In the genomic region with DNA sequence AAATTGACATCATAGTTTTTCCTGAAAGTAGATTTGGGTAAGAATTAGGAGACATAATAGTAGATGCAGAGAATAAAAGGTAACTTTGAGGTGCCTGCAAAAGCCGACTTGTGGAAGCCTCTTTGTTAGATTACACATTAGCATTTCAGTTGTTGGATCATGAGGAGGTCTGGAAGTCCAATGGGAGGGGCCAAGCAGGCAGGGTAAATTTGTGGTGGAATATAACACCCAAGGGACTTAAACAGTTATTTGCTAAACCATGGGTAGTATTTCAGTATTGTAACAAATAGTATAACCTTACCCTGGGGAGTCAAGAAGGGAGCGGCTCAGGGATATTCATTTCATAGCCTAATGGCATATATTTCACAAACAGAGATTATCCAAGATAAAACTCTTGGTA, we compare ENCODE assay signal across 17 cellular contexts.
A peak's percentile ranks its signal among the peaks of the same experiment; 100 is the strongest.
DNase-seq lines count a peak whose midpoint lies in the region; ATAC-seq, FAIRE-seq and TF ChIP-seq lines count a peak whose summit lies in the region.
"Had no signal": no experiment of that assay in that cellular context is flagged by ENCODE, and none has a peak within 500 bp of the region (broad histone marks: within the 10 kb centered on the region; RNA-seq: fewer than 3 reads in every experiment).

No MANE protein-coding gene starts in this region.

- intact Hi-C loops in endothelial cell of umbilical vein (cut with micrococcal nuclease), result no loop called here

- H3K4me3 ChIP-seq in endothelial cell of umbilical vein (replicated peaks in 1 of 3; ENCODE audit: insufficient read depth in 1 of 3, low read depth in 1 of 3, low read length in 3 of 3), result no peak overlapping the region

- H3K4me1 ChIP-seq in endothelial cell of umbilical vein (ENCODE audit: control insufficient read depth, extremely low read depth, insufficient read depth, low read length), result no peaks in the 10 kb centered on the region
- H3K4me1 ChIP-seq: Caco-2 had no signal

- no peaks in the 10 kb centered on the region for H3K36me3 Mint-ChIP-seq in activated naive CD8-positive, alpha-beta T cell treated with anti-CD3 and anti-CD28 coated beads for 36 hours

- BruUV-seq in endothelial cell of umbilical vein (replicated peaks; lab: Mats Ljungman, UMichigan), result no TSS peak

- CTCF ChIA-PET in HEK293T (lab: Yijun Ruan, JAX) (no interaction called here), endothelial cell of umbilical vein (lab: Charles Lee) (no interaction called here)

- H3K79me2 ChIP-seq in endothelial cell of umbilical vein (ENCODE audit: control insufficient read depth, insufficient read depth, low read length), result no peaks in the 10 kb centered on the region

- H3K9me1 ChIP-seq in endothelial cell of umbilical vein (replicated peaks; ENCODE audit: control insufficient read depth, extremely low read depth, insufficient read depth, low read length), result no peaks in the 10 kb centered on the region

- FAIRE-seq in endothelial cell of umbilical vein (lab: Jason Lieb, UNC), result peak; percentile 50
- FAIRE-seq: D721Med, G401.6, GM12891 had no signal

- no peaks in the 10 kb centered on the region for H3K9me3 Mint-ChIP-seq in activated naive CD8-positive, alpha-beta T cell treated with anti-CD3 and anti-CD28 coated beads for 36 hours

- DNase-seq in NCI-H748 (lab: John Stamatoyannopoulos, UW; ENCODE audit: unreplicated experiment), result peak; percentile 15
- DNase-seq in NCI-H748 treated with DMSO at 0.1 percent for 48 hours (lab: John Stamatoyannopoulos, UW), result no peak
- peak; percentile 6 for DNase-seq in HEK293T (ENCODE audit: extremely low spot score)
- no peak for DNase-seq in endothelial cell of umbilical vein (ENCODE audit: low read depth, low spot score)
- no peak for DNase-seq in activated naive CD8-positive, alpha-beta T cell treated with anti-CD3 and anti-CD28 coated beads for 36 hours
- no peak for DNase-seq in activated gamma-delta T cell (lab: John Stamatoyannopoulos, UW)
- DNase-seq: C1 segment of cervical spinal cord; Caco-2; CD4-positive, alpha-beta T cell; GOT3; H7 had no signal

- no peak for ATAC-seq in GM19397 (IDR thresholded peaks at IDR 0.05; ENCODE audit: unreplicated experiment)

- no peak overlapping the region for H3K9ac ChIP-seq in endothelial cell of umbilical vein (replicated peaks; ENCODE audit: extremely low read depth, insufficient read depth, low read length)

- no peak overlapping the region for H3K4me2 ChIP-seq in endothelial cell of umbilical vein (ENCODE audit: insufficient read depth, low read length)

- dilution Hi-C loops in endothelial cell of umbilical vein (cut with MboI; ENCODE audit: extremely low pct_ligation_motif_present, low sequenced_read_pairs), result no loop called here

- POLR2A ChIA-PET in HEK293T (lab: Yijun Ruan, JAX), result no interaction called here
- POLR2A ChIA-PET in endothelial cell of umbilical vein (lab: Charles Lee), result no interaction called here

- TF ChIP-seq POLR2A in endothelial cell of umbilical vein (IDR thresholded peaks at IDR 0.05; ENCODE audit: low read depth, low read length), result no peak

- no peaks in the 10 kb centered on the region for H3K4me1 Mint-ChIP-seq in activated naive CD8-positive, alpha-beta T cell treated with anti-CD3 and anti-CD28 coated beads for 36 hours
- H3K4me1 Mint-ChIP-seq: B cell had no signal

- H3K27me3 Mint-ChIP-seq in activated naive CD8-positive, alpha-beta T cell treated with anti-CD3 and anti-CD28 coated beads for 36 hours, result no peaks in the 10 kb centered on the region
- H3K27me3 Mint-ChIP-seq: B cell; CD4-positive, alpha-beta T cell had no signal

- H2AFZ ChIP-seq in endothelial cell of umbilical vein (ENCODE audit: low read depth, low read length), result no peak overlapping the region

- no peak overlapping the region for H3K4me3 Mint-ChIP-seq in activated naive CD8-positive, alpha-beta T cell treated with anti-CD3 and anti-CD28 coated beads for 36 hours
- H3K4me3 Mint-ChIP-seq: B cell; CD4-positive, alpha-beta T cell had no signal

- H3K27me3 ChIP-seq in endothelial cell of umbilical vein (ENCODE audit: control insufficient read depth in 2 of 2, insufficient read depth in 2 of 2, low read length in 2 of 2), result no peaks in the 10 kb centered on the region

- no peaks in the 10 kb centered on the region for H4K20me1 ChIP-seq in endothelial cell of umbilical vein (replicated peaks; ENCODE audit: control insufficient read depth, extremely low read depth, insufficient read depth, low read length)

- H3K36me3 ChIP-seq in endothelial cell of umbilical vein (ENCODE audit: control insufficient read depth in 2 of 2, extremely low read depth in 1 of 2, insufficient read depth in 2 of 2, low read length in 2 of 2), result no peaks in the 10 kb centered on the region

- H3K27ac ChIP-seq in endothelial cell of umbilical vein (ENCODE audit: insufficient read depth, low read depth, low read length), result no peak overlapping the region
- H3K27ac ChIP-seq: HL-60 had no signal

- H3K9me3 ChIP-seq in endothelial cell of umbilical vein (replicated peaks; ENCODE audit: control insufficient read depth, insufficient read depth, low read length), result no peaks in the 10 kb centered on the region
- H3K9me3 ChIP-seq: Caco-2 had no signal

- H3K27ac Mint-ChIP-seq in activated naive CD8-positive, alpha-beta T cell treated with anti-CD3 and anti-CD28 coated beads for 36 hours, result no peak overlapping the region
- H3K27ac Mint-ChIP-seq: B cell; CD4-positive, alpha-beta T cell had no signal

- no peak for TF ChIP-seq CTCF in endothelial cell of umbilical vein (IDR thresholded peaks at IDR 0.05; ENCODE audit: extremely low read depth in 1 of 2, insufficient read depth in 1 of 2, low read depth in 1 of 2, low read length in 2 of 2)

TF ChIP-seq in HEK293T, 16 proteins besides CTCF, POLR2A, EP300 and RAD21:
- TF ChIP-seq LEF1 (IDR thresholded peaks at IDR 0.05; ENCODE audit: borderline replicate concordance) (no peak), ELF4 (IDR thresholded peaks at IDR 0.05) (no peak), FOXM1 (IDR thresholded peaks at IDR 0.05; ENCODE audit: borderline replicate concordance) (no peak), CTBP1 (IDR thresholded peaks at IDR 0.05; ENCODE audit: borderline replicate concordance) (no peak), L3MBTL2 (conservative IDR thresholded peaks at IDR 0.05) (no peak), SP1 (IDR thresholded peaks at IDR 0.05) (no peak), ARNT (IDR thresholded peaks at IDR 0.05) (no peak), TARDBP (IDR thresholded peaks at IDR 0.05) (no peak), NFRKB (IDR thresholded peaks at IDR 0.05) (no peak), FOXA1 (IDR thresholded peaks at IDR 0.05) (no peak)

TF ChIP-seq in endothelial cell of umbilical vein, 7 proteins besides CTCF, POLR2A, EP300 and RAD21:
- TF ChIP-seq MYC (IDR thresholded peaks at IDR 0.05; ENCODE audit: low read depth, low read length) (no peak), JUN (IDR thresholded peaks at IDR 0.05; ENCODE audit: borderline replicate concordance, insufficient read depth, insufficient read length, low read depth) (no peak), POLR2AphosphoS5 (IDR thresholded peaks at IDR 0.05; ENCODE audit: insufficient read depth, low read depth, low read length) (no peak), FOS (IDR thresholded peaks at IDR 0.05; ENCODE audit: borderline replicate concordance, insufficient read depth, low read length) (no peak), GATA2 (IDR thresholded peaks at IDR 0.05; ENCODE audit: insufficient read depth, insufficient read length, low read depth, low read length) (no peak), EZH2 (IDR thresholded peaks at IDR 0.05; ENCODE audit: borderline replicate concordance, low read depth, low read length, severe bottlenecking) (no peak)
- TF ChIP-seq, protein P1, sequence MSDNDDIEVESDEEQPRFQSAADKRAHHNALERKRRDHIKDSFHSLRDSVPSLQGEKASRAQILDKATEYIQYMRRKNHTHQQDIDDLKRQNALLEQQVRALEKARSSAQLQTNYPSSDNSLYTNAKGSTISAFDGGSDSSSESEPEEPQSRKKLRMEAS (IDR thresholded peaks at IDR 0.05; ENCODE audit: insufficient read depth, insufficient read length), result no peak

Comparison
In these comparisons a context has a peak if more than half of its experiments do, and no peak if none do; other contexts are left out.
1. DNase-seq: peak in NCI-H748 (single experiment) and HEK293T (single experiment); none in NCI-H748 treated with DMSO at 0.1 percent for 48 hours (single experiment), endothelial cell of umbilical vein (single experiment), activated naive CD8-positive, alpha-beta T cell treated with anti-CD3 and anti-CD28 coated beads for 36 hours (single experiment) and activated gamma-delta T cell (single experiment).